ENCODE assay signal across 8 cellular contexts in genomic region chr16:67110136-67110847, GRCh38. TPM values are rescaled to one million over a fixed set of nuclear protein-coding genes. Genes with fewer than 3 reads are reported as not detected.
A peak's percentile ranks its signal among the peaks of the same experiment; 100 is the strongest.
DNase-seq lines count a peak whose midpoint lies in the region; ATAC-seq, FAIRE-seq and TF ChIP-seq lines count a peak whose summit lies in the region.

No MANE protein-coding gene starts in this region.

- no peak overlapping the region for H3K27ac ChIP-seq in Karpas-422 (ENCODE audit: low read length)

- H3K4me2 ChIP-seq in Karpas-422 (ENCODE audit: low read depth, low read length, poor library complexity, severe bottlenecking) = peak overlapping the region; percentile 82

- no peaks in the 10 kb centered on the region for H3K9me3 ChIP-seq in Karpas-422 (ENCODE audit: low read length)

- POLR2A ChIA-PET in activated naive CD8-positive, alpha-beta T cell treated with anti-CD3 and anti-CD28 coated beads, Interleukin-2, amount 10 ng/mL, durations not matched to agents 7 days and 5 days (lab: Charles Lee) = interaction anchor here (0.7 to 1.5 kb wide), 5 partner anchors 8 to 131 kb away, joined by 3 to 7 read pairs (median 3); no protein-coding TSS in a partner anchor

- H3K4me1 Mint-ChIP-seq in stimulated activated naive CD8-positive, alpha-beta T cell treated with anti-CD3 and anti-CD28 coated beads, Interleukin-15, Interleukin-2, amounts not matched to agents 100 ng/mL and 50 ng/mL, for 24 hours (ENCODE audit: low read depth) = peaks cover 44% of the 10 kb centered on the region
- peaks cover 28% of the 10 kb centered on the region for H3K4me1 Mint-ChIP-seq in activated naive CD8-positive, alpha-beta T cell treated with anti-CD3 and anti-CD28 coated beads, Interleukin-2, amount 10 ng/mL, durations not matched to agents 7 days and 5 days
- H3K4me1 Mint-ChIP-seq in stimulated activated naive CD8-positive, alpha-beta T cell treated with anti-CD3 and anti-CD28 coated beads, Interleukin-15, amount 100 ng/mL, for 72 hours = peaks cover 37% of the 10 kb centered on the region

- H3K4me1 ChIP-seq in Karpas-422 (ENCODE audit: low read length) = peaks cover 20% of the 10 kb centered on the region

- no peak for DNase-seq in stimulated activated naive CD8-positive, alpha-beta T cell treated with anti-CD3 and anti-CD28 coated beads, Interleukin-15, Interleukin-2, amounts not matched to agents 100 U/mL and 50 U/mL, for 24 hours
- DNase-seq in Karpas-422 (peak; percentile 49), islet precursor cell (peak; percentile 62), NCI-H2081 treated with DMSO at 0.1 percent for 48 hours (lab: John Stamatoyannopoulos, UW) (no peak), GM12891 (ENCODE audit: insufficient read length, low spot score) (no peak)
- DNase-seq in activated naive CD8-positive, alpha-beta T cell treated with anti-CD3 and anti-CD28 coated beads, Interleukin-2, amount 10 ng/mL, durations not matched to agents 7 days and 5 days = no peak
- no peak for DNase-seq in stimulated activated naive CD8-positive, alpha-beta T cell treated with anti-CD3 and anti-CD28 coated beads, Interleukin-15, amount 100 ng/mL, for 72 hours

- H4K20me1 ChIP-seq in Karpas-422 (ENCODE audit: insufficient read depth, low read depth, low read length) = no peaks in the 10 kb centered on the region

- H3K27ac Mint-ChIP-seq in stimulated activated naive CD8-positive, alpha-beta T cell treated with anti-CD3 and anti-CD28 coated beads, Interleukin-15, Interleukin-2, amounts not matched to agents 100 ng/mL and 50 ng/mL, for 24 hours = peak overlapping the region; percentile 66
- peak overlapping the region; percentile 71 for H3K27ac Mint-ChIP-seq in activated naive CD8-positive, alpha-beta T cell treated with anti-CD3 and anti-CD28 coated beads, Interleukin-2, amount 10 ng/mL, durations not matched to agents 7 days and 5 days
- peak overlapping the region; percentile 35 to 81 for H3K27ac Mint-ChIP-seq in stimulated activated naive CD8-positive, alpha-beta T cell treated with anti-CD3 and anti-CD28 coated beads, Interleukin-15, amount 100 ng/mL, for 72 hours

- no peak for ATAC-seq in stimulated activated naive CD8-positive, alpha-beta T cell treated with anti-CD3 and anti-CD28 coated beads, Interleukin-15, Interleukin-2, amounts not matched to agents 100 U/mL and 50 U/mL, for 24 hours
- ATAC-seq in activated naive CD8-positive, alpha-beta T cell treated with anti-CD3 and anti-CD28 coated beads, Interleukin-2, amount 10 ng/mL, durations not matched to agents 7 days and 5 days (ENCODE audit: low read depth) = no peak
- ATAC-seq in stimulated activated naive CD8-positive, alpha-beta T cell treated with anti-CD3 and anti-CD28 coated beads, Interleukin-15, amount 100 ng/mL, for 72 hours = peak; percentile 6

- H3K79me2 ChIP-seq in Karpas-422 (ENCODE audit: low read length) = peaks cover 49% of the 10 kb centered on the region

- peak overlapping the region; percentile 96 for H3K4me3 Mint-ChIP-seq in stimulated activated naive CD8-positive, alpha-beta T cell treated with anti-CD3 and anti-CD28 coated beads, Interleukin-15, Interleukin-2, amounts not matched to agents 100 ng/mL and 50 ng/mL, for 24 hours
- peak overlapping the region; percentile 97 for H3K4me3 Mint-ChIP-seq in activated naive CD8-positive, alpha-beta T cell treated with anti-CD3 and anti-CD28 coated beads, Interleukin-2, amount 10 ng/mL, durations not matched to agents 7 days and 5 days
- peak overlapping the region; percentile 95 to 96 for H3K4me3 Mint-ChIP-seq in stimulated activated naive CD8-positive, alpha-beta T cell treated with anti-CD3 and anti-CD28 coated beads, Interleukin-15, amount 100 ng/mL, for 72 hours

- peak overlapping the region; percentile 89 for H3K9ac ChIP-seq in Karpas-422 (ENCODE audit: low read length)

- no peak for TF ChIP-seq POLR2A in GM12891 (IDR thresholded peaks at IDR 0.05; ENCODE audit: low read depth, low read length)

- peak overlapping the region; percentile 82 for H2AFZ ChIP-seq in Karpas-422 (ENCODE audit: low read length)

- H3K4me3 ChIP-seq in Karpas-422 (ENCODE audit: low read length) = peak overlapping the region; percentile 96

- H3K36me3 ChIP-seq in Karpas-422 (ENCODE audit: insufficient read depth, low read length) = no peaks in the 10 kb centered on the region; the same call in 1 of the 2 replicates

- no peak for FAIRE-seq in GM12891 (lab: Jason Lieb, UNC)

- H3K27me3 Mint-ChIP-seq in stimulated activated naive CD8-positive, alpha-beta T cell treated with anti-CD3 and anti-CD28 coated beads, Interleukin-15, Interleukin-2, amounts not matched to agents 100 ng/mL and 50 ng/mL, for 24 hours = no peaks in the 10 kb centered on the region
- H3K27me3 Mint-ChIP-seq in activated naive CD8-positive, alpha-beta T cell treated with anti-CD3 and anti-CD28 coated beads, Interleukin-2, amount 10 ng/mL, durations not matched to agents 7 days and 5 days = no peaks in the 10 kb centered on the region
- no peaks in the 10 kb centered on the region for H3K27me3 Mint-ChIP-seq in stimulated activated naive CD8-positive, alpha-beta T cell treated with anti-CD3 and anti-CD28 coated beads, Interleukin-15, amount 100 ng/mL, for 72 hours

- H3K9me3 Mint-ChIP-seq in stimulated activated naive CD8-positive, alpha-beta T cell treated with anti-CD3 and anti-CD28 coated beads, Interleukin-15, Interleukin-2, amounts not matched to agents 100 ng/mL and 50 ng/mL, for 24 hours = no peaks in the 10 kb centered on the region
- H3K9me3 Mint-ChIP-seq in activated naive CD8-positive, alpha-beta T cell treated with anti-CD3 and anti-CD28 coated beads, Interleukin-2, amount 10 ng/mL, durations not matched to agents 7 days and 5 days = no peaks in the 10 kb centered on the region
- no peaks in the 10 kb centered on the region for H3K9me3 Mint-ChIP-seq in stimulated activated naive CD8-positive, alpha-beta T cell treated with anti-CD3 and anti-CD28 coated beads, Interleukin-15, amount 100 ng/mL, for 72 hours

- no peaks in the 10 kb centered on the region for H3K27me3 ChIP-seq in Karpas-422 (ENCODE audit: low read length)

- H3K9me2 ChIP-seq in Karpas-422 (replicated peaks; ENCODE audit: insufficient read depth, low read length) = no peaks in the 10 kb centered on the region

- H3K36me3 Mint-ChIP-seq in stimulated activated naive CD8-positive, alpha-beta T cell treated with anti-CD3 and anti-CD28 coated beads, Interleukin-15, Interleukin-2, amounts not matched to agents 100 ng/mL and 50 ng/mL, for 24 hours (ENCODE audit: low read depth) = peaks cover 7% of the 10 kb centered on the region
- H3K36me3 Mint-ChIP-seq in activated naive CD8-positive, alpha-beta T cell treated with anti-CD3 and anti-CD28 coated beads, Interleukin-2, amount 10 ng/mL, durations not matched to agents 7 days and 5 days = peaks cover 7% of the 10 kb centered on the region

TF ChIP-seq in GM12891, 5 proteins besides CTCF, POLR2A, EP300 and RAD21:
- TF ChIP-seq POLR2AphosphoS5 (IDR thresholded peaks at IDR 0.05; ENCODE audit: low read depth, low read length) (no peak), SPI1 (IDR thresholded peaks at IDR 0.05; ENCODE audit: low read depth, low read length) (no peak), TAF1 (IDR thresholded peaks at IDR 0.05; ENCODE audit: low read depth, low read length) (no peak), POU2F2 (IDR thresholded peaks at IDR 0.05; ENCODE audit: low read depth, low read length) (no peak)

RNA-seq across cellular contexts. Expression of gene PHAF1, which starts 0.6 kb away (rescaled TPM):
- total RNA-seq in Karpas-422 (2014; rRNA removed; shearing (Covaris generic); ENCODE audit: low replicate concordance) = 16.8 and 30.7 TPM in 2 replicates
- 10 to 100 TPM; 16.6 to 17.3 TPM for total RNA-seq in activated naive CD8-positive, alpha-beta T cell treated with anti-CD3 and anti-CD28 coated beads, Interleukin-2, amount 10 ng/mL, durations not matched to agents 7 days and 5 days
- polyA plus RNA-seq in GM12891 (2012; ENCODE audit: low read depth, missing spikeins) = 5.9 TPM

RNA-seq across cellular contexts. Expression of gene B3GNT9, which starts 40.5 kb away (rescaled TPM):
- 1.4 and 1.8 TPM in 2 replicates for total RNA-seq in Karpas-422 (2014; rRNA removed; shearing (Covaris generic); ENCODE audit: low replicate concordance)
- total RNA-seq in activated naive CD8-positive, alpha-beta T cell treated with anti-CD3 and anti-CD28 coated beads, Interleukin-2, amount 10 ng/mL, durations not matched to agents 7 days and 5 days = 10 to 100 TPM in 1 of 2 experiments, 1 to 10 TPM in 1; 9.0 to 10.1 TPM
- 3.2 TPM for polyA plus RNA-seq in GM12891 (2012; ENCODE audit: low read depth, missing spikeins)

RNA-seq across cellular contexts. Expression of gene TRADD, which starts 49.4 kb away (rescaled TPM):
- 11.4 and 14.7 TPM in 2 replicates for total RNA-seq in Karpas-422 (2014; rRNA removed; shearing (Covaris generic); ENCODE audit: low replicate concordance)
- total RNA-seq in activated naive CD8-positive, alpha-beta T cell treated with anti-CD3 and anti-CD28 coated beads, Interleukin-2, amount 10 ng/mL, durations not matched to agents 7 days and 5 days = 10 to 100 TPM; 77.3 to 81.7 TPM
- 17.2 TPM for polyA plus RNA-seq in GM12891 (2012; ENCODE audit: low read depth, missing spikeins)

RNA-seq across cellular contexts. Expression of gene FBXL8, which starts 49.5 kb away (rescaled TPM):
- total RNA-seq in Karpas-422 (2014; rRNA removed; shearing (Covaris generic); ENCODE audit: low replicate concordance) = 2.6 and 14.6 TPM in 2 replicates
- 10 to 100 TPM; 34.1 to 41.3 TPM for total RNA-seq in activated naive CD8-positive, alpha-beta T cell treated with anti-CD3 and anti-CD28 coated beads, Interleukin-2, amount 10 ng/mL, durations not matched to agents 7 days and 5 days
- polyA plus RNA-seq in GM12891 (2012; ENCODE audit: low read depth, missing spikeins) = 6.3 TPM

RNA-seq across cellular contexts. Expression of gene HSF4, which starts 54.3 kb away (rescaled TPM):
- total RNA-seq in Karpas-422 (2014; rRNA removed; shearing (Covaris generic); ENCODE audit: low replicate concordance) = 12.4 and 15.2 TPM in 2 replicates
- total RNA-seq in activated naive CD8-positive, alpha-beta T cell treated with anti-CD3 and anti-CD28 coated beads, Interleukin-2, amount 10 ng/mL, durations not matched to agents 7 days and 5 days = 10 to 100 TPM; 61.5 to 76.8 TPM
- polyA plus RNA-seq in GM12891 (2012; ENCODE audit: low read depth, missing spikeins) = 13.0 TPM

Comparison
In these comparisons a context has a peak if more than half of its experiments do, and no peak if none do; other contexts are left out.
1. DNase-seq: peak in Karpas-422 (single experiment) and islet precursor cell (single experiment); none in stimulated activated naive CD8-positive, alpha-beta T cell treated with anti-CD3 and anti-CD28 coated beads, Interleukin-15, Interleukin-2, amounts not matched to agents 100 U/mL and 50 U/mL, for 24 hours (single experiment), activated naive CD8-positive, alpha-beta T cell treated with anti-CD3 and anti-CD28 coated beads, Interleukin-2, amount 10 ng/mL, durations not matched to agents 7 days and 5 days (single experiment), stimulated activated naive CD8-positive, alpha-beta T cell treated with anti-CD3 and anti-CD28 coated beads, Interleukin-15, amount 100 ng/mL, for 72 hours (0 of 2), NCI-H2081 treated with DMSO at 0.1 percent for 48 hours (single experiment) and GM12891 (single experiment).
2. Peak in every context shown above with its lines, with median percentiles within 50 percentile points of each other: H3K27ac Mint-ChIP-seq and H3K4me3 Mint-ChIP-seq.